Comparison of ENCODE assay signal across 8 cellular contexts in genomic region chr16:49592507-49593422, GRCh38.
DNase-seq lines count a peak whose midpoint lies in the region; ATAC-seq and TF ChIP-seq lines count a peak whose summit lies in the region.

No MANE protein-coding gene starts in this region.

- H3K4me3 ChIP-seq in Karpas-422 (ENCODE audit: low read length) (no peak overlapping the region), WERI-Rb-1 (ENCODE audit: low read depth, low read length) (no peak overlapping the region)

- no peak overlapping the region for H3K27ac ChIP-seq in Karpas-422 (ENCODE audit: low read length)
- no peak overlapping the region for H3K27ac ChIP-seq in WERI-Rb-1

- H3K36me3 ChIP-seq in Karpas-422 (ENCODE audit: insufficient read depth, low read length) (no peaks in the 10 kb centered on the region), WERI-Rb-1 (no peaks in the 10 kb centered on the region)

- no peaks in the 10 kb centered on the region for H3K36me3 Mint-ChIP-seq in effector memory CD8-positive, alpha-beta T cell (ENCODE audit: insufficient read depth)
- H3K36me3 Mint-ChIP-seq in nephron (ENCODE audit: low read depth) = peaks cover 6% of the 10 kb centered on the region

- H3K79me2 ChIP-seq in Karpas-422 (ENCODE audit: low read length) = no peaks in the 10 kb centered on the region

- no peaks in the 10 kb centered on the region for H3K9me2 ChIP-seq in Karpas-422 (replicated peaks; ENCODE audit: insufficient read depth, low read length)

- no peak overlapping the region for H3K9ac ChIP-seq in Karpas-422 (ENCODE audit: low read length)

- peaks cover 42% of the 10 kb centered on the region for H3K4me1 ChIP-seq in Karpas-422 (ENCODE audit: low read length)

- H3K27ac Mint-ChIP-seq in effector memory CD8-positive, alpha-beta T cell = no peak overlapping the region
- peak overlapping the region; percentile 50 to 93 (median 89) for H3K27ac Mint-ChIP-seq in nephron

- H3K9me3 Mint-ChIP-seq in effector memory CD8-positive, alpha-beta T cell = no peaks in the 10 kb centered on the region
- no peaks in the 10 kb centered on the region for H3K9me3 Mint-ChIP-seq in nephron

- H3K4me3 Mint-ChIP-seq in effector memory CD8-positive, alpha-beta T cell = no peak overlapping the region
- no peak overlapping the region for H3K4me3 Mint-ChIP-seq in nephron

- no peaks in the 10 kb centered on the region for H4K20me1 ChIP-seq in Karpas-422 (ENCODE audit: insufficient read depth, low read depth, low read length)

- no peaks in the 10 kb centered on the region for H3K4me1 Mint-ChIP-seq in effector memory CD8-positive, alpha-beta T cell (ENCODE audit: low read depth in 2 of 2)
- H3K4me1 Mint-ChIP-seq in nephron = peaks cover 83% of the 10 kb centered on the region

- TF ChIP-seq CTCF in WERI-Rb-1 (IDR thresholded peaks at IDR 0.05; ENCODE audit: low read depth, low read length) (peak; percentile 93), nephron (IDR thresholded peaks at IDR 0.05; ENCODE audit: unreplicated experiment in 3 of 3) (peak; percentile 58 to 75 (median 68))

- H3K4me2 ChIP-seq in Karpas-422 (ENCODE audit: low read depth, low read length, poor library complexity, severe bottlenecking) = no peak overlapping the region

- H3K27me3 Mint-ChIP-seq in effector memory CD8-positive, alpha-beta T cell = peaks cover 26 to 55% of the 10 kb centered on the region in 2 donors
- no peaks in the 10 kb centered on the region for H3K27me3 Mint-ChIP-seq in nephron (ENCODE audit: low read depth)

- peak; percentile 71 for ATAC-seq in GM18511 (IDR thresholded peaks at IDR 0.05; ENCODE audit: unreplicated experiment)
- peak; percentile 40 for ATAC-seq in effector memory CD8-positive, alpha-beta T cell (replicated peaks)
- ATAC-seq in HG03159 (IDR thresholded peaks at IDR 0.05; ENCODE audit: unreplicated experiment) = no peak

- DNase-seq in AG20443 (ENCODE audit: low spot score) (peak; percentile 68), Karpas-422 (peak; percentile 76), WERI-Rb-1 (peak; percentile 44), NCI-H2029 (lab: John Stamatoyannopoulos, UW) (no peak)
- DNase-seq in effector memory CD8-positive, alpha-beta T cell = peak in 2 of 3 experiments; percentile 5 to 11

- H3K27me3 ChIP-seq in Karpas-422 (ENCODE audit: low read length) (no peaks in the 10 kb centered on the region), WERI-Rb-1 (ENCODE audit: insufficient read depth, low read depth, severe bottlenecking) (no peaks in the 10 kb centered on the region)

- no peak overlapping the region for H2AFZ ChIP-seq in Karpas-422 (ENCODE audit: low read length)

- H3K9me3 ChIP-seq in Karpas-422 (ENCODE audit: low read length) (no peaks in the 10 kb centered on the region), WERI-Rb-1 (ENCODE audit: severe bottlenecking) (peaks cover 2% of the 10 kb centered on the region)

Comparison
In these comparisons a context has a peak if more than half of its experiments do, and no peak if none do; other contexts are left out.
1. H3K27ac Mint-ChIP-seq: peak in nephron (3 of 3); none in effector memory CD8-positive, alpha-beta T cell (0 of 2).